In the genomic region with DNA sequence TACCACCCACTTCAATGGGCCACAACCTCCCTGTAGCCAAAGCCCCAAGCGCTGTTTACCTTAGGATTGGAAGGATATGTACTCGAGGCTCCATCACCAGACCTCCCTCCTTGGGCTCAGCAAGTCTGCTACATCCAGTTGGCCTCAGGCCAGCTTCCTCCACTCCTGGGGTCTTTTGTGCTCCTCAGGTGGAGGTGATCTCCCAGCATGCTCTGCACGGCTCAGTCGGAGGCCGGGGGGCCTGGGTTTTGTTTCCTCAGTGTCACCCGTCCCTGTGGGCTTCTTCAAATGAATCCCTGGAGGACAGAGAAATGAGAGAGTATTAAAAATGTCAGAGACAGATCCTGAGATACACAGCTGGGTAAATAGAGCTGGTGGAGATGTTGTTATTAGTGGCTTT, we compare ENCODE assay signal across 15 cellular contexts.
"Had no signal": no experiment of that assay in that cellular context is flagged by ENCODE, and none has a peak within 500 bp of the region (broad histone marks: within the 10 kb centered on the region; RNA-seq: fewer than 3 reads in every experiment).

No MANE protein-coding gene starts in this region.

- H3K4me3 ChIP-seq: breast epithelium, tibial nerve had no signal

- H3K27ac ChIP-seq: breast epithelium, foreskin keratinocyte, tibial nerve had no signal

- DNase-seq: activated CD4-positive, alpha-beta T cell treated with anti-CD3 and anti-CD28 coated beads for 1 hour; activated CD4-positive, alpha-beta T cell treated with anti-CD3 and anti-CD28 coated beads, Interleukin-2, amount 50 U/mL, for 4 hours; activated naive CD4-positive, alpha-beta T cell treated with anti-CD3 and anti-CD28 coated beads for 36 hours; activated naive CD8-positive, alpha-beta T cell treated with anti-CD3 and anti-CD28 coated beads, Interleukin-2, amount 50 U/mL, for 24 hours; aorta; cerebellar nuclear complex; effector memory CD4-positive, alpha-beta T cell; left ventricle myocardium superior; natural killer cell; stimulated activated CD4-positive, alpha-beta T cell treated with anti-CD3 and anti-CD28 coated beads, Interleukin-2, amount 100 ng/mL, for 48 hours; stimulated activated naive CD4-positive, alpha-beta T cell; substantia nigra had no signal

- H3K27me3 ChIP-seq: breast epithelium, foreskin keratinocyte, tibial nerve had no signal

- H3K36me3 ChIP-seq: breast epithelium, tibial nerve had no signal

- H3K4me1 ChIP-seq: breast epithelium had no signal

- ATAC-seq: activated naive CD8-positive, alpha-beta T cell treated with anti-CD3 and anti-CD28 coated beads, Interleukin-2, amount 50 U/mL, for 24 hours; left ventricle myocardium superior; natural killer cell had no signal

- H3K9me3 ChIP-seq: breast epithelium, tibial nerve had no signal
